In the genomic region with DNA sequence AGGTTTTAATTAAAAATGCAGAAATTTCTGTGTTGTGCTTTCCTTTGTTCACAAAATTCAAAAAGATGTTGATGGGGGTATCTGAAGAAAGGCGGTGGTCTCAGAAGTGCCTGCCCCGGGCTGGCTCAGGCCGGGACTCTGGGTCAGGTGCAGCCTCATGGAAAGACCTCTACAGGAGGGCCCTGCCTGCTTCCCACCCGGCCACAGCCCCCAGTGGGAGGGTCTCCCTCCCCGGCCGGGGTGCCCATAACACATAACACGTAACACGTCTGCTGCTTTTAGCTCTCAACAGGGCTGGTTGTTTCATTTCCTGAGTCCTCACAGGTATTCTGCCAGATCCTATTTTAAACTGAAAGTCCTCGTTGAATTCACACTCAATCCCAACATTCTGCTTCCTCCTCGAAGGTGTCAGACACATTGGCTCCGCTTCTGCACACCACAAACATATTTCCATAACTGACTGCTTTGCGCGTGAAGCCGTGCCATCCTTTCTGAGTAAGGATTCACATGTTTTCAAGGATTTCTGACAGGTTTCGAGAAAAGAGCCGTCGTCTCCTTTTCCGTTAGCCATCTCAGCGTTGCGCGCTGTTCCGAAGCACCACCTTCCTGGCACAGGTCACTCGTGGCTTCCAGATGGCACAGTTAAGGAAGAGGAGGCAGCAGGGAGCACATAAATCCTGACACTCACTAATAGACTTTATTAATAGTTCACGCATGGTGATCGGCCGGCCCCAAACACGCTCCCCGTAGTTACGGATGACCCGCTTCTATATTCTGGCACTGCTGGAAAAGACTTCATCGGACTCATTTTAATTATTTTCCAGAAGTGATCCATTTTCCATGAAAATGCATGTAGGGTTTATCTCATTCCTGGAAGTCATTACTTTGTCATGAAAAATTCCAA, we compare ENCODE assay signal across 19 cellular contexts.
"Had no signal": no experiment of that assay in that cellular context is flagged by ENCODE, and none has a peak within 500 bp of the region (broad histone marks: within the 10 kb centered on the region; RNA-seq: fewer than 3 reads in every experiment).

No MANE protein-coding gene starts in this region.

- H3K27ac ChIP-seq: breast epithelium, dorsolateral prefrontal cortex, epithelial cell of prostate, pancreas, sigmoid colon, SK-N-MC had no signal

- H3K27me3 ChIP-seq: pancreas had no signal

- H3K36me3 ChIP-seq: breast epithelium, pancreas, sigmoid colon had no signal

- H3K4me1 ChIP-seq: breast epithelium, pancreas, sigmoid colon had no signal

- ATAC-seq: activated CD8-positive, alpha-beta T cell treated with anti-CD3 and anti-CD28 coated beads for 36 hours; activated T-helper 17 cell treated with anti-CD3 and anti-CD28 coated beads, Interleukin-2, amount 50 U/mL, for 72 hours; left cardiac atrium; pancreas; stimulated activated memory B cell treated with anti-CD40 and anti-IgM and Interleukin-4, amounts not matched to agents 10 μg/mL and 1 μg/mL and 100 μg/mL, for 72 hours had no signal

- H3K9me3 ChIP-seq: pancreas, sigmoid colon had no signal

- H3K4me3 ChIP-seq: breast epithelium, dorsolateral prefrontal cortex, lung, pancreas, sigmoid colon, SK-N-MC had no signal

- DNase-seq: activated B cell treated with CpG ODN at 0.5 μM for 24 hours; activated CD4-positive, alpha-beta T cell treated with anti-CD3 and anti-CD28 coated beads, Interleukin-2, amount 10 ng/mL, durations not matched to agents 24 days and 14 days; activated CD8-positive, alpha-beta T cell treated with anti-CD3 and anti-CD28 coated beads for 36 hours; activated naive CD4-positive, alpha-beta T cell treated with anti-CD3 and anti-CD28 coated beads, Interleukin-2, amount 50 U/mL, for 16 hours; activated T-cell treated with anti-CD3 and anti-CD28 coated beads, Interleukin-2, amount 50 U/mL, for 1 hour; foreskin fibroblast; left cardiac atrium; midbrain; nephron progenitor cell; sigmoid colon; stimulated activated CD4-positive, alpha-beta T cell treated with anti-CD3 and anti-CD28 coated beads, Interleukin-4, amount 100 ng/mL, for 4 hours had no signal
